ENCODE assay signal across 13 cellular contexts in genomic region chr3:128335621-128336296, GRCh38.
DNase-seq lines count a peak whose midpoint lies in the region; ATAC-seq, FAIRE-seq and TF ChIP-seq lines count a peak whose summit lies in the region.
"Had no signal": no experiment of that assay in that cellular context is flagged by ENCODE, and none has a peak within 500 bp of the region (broad histone marks: within the 10 kb centered on the region; RNA-seq: fewer than 3 reads in every experiment).

No MANE protein-coding gene starts in this region.

- peaks cover 10% of the 10 kb centered on the region for H3K4me1 Mint-ChIP-seq in central memory CD8-positive, alpha-beta T cell
- peaks cover 59% of the 10 kb centered on the region for H3K4me1 Mint-ChIP-seq in mesothelial cell of epicardium

- H3K9me3 Mint-ChIP-seq in central memory CD8-positive, alpha-beta T cell = no peaks in the 10 kb centered on the region
- H3K9me3 Mint-ChIP-seq in mesothelial cell of epicardium = no peaks in the 10 kb centered on the region

- peak overlapping the region; percentile 2; the same call in 1 of the 2 replicates for H3K4me3 ChIP-seq in LNCaP clone FGC (ENCODE audit: low read depth, low read length)

- peak overlapping the region; percentile 23 for H3K27ac Mint-ChIP-seq in central memory CD8-positive, alpha-beta T cell (ENCODE audit: low read depth)
- peak overlapping the region; percentile 89 for H3K27ac Mint-ChIP-seq in mesothelial cell of epicardium
- H3K27ac Mint-ChIP-seq: activated CD8-positive, alpha-beta T cell treated with anti-CD3 and anti-CD28 coated beads, Interleukin-2, amount 10 ng/mL, durations not matched to agents 7 days and 5 days had no signal

- no peak overlapping the region for H3K4me3 Mint-ChIP-seq in central memory CD8-positive, alpha-beta T cell
- H3K4me3 Mint-ChIP-seq in mesothelial cell of epicardium = no peak overlapping the region
- H3K4me3 Mint-ChIP-seq: activated CD8-positive, alpha-beta T cell treated with anti-CD3 and anti-CD28 coated beads, Interleukin-2, amount 10 ng/mL, durations not matched to agents 7 days and 5 days had no signal

- no peak for FAIRE-seq in RCC 7860 (lab: Jason Lieb, UNC)

- no peaks in the 10 kb centered on the region for H3K27me3 Mint-ChIP-seq in central memory CD8-positive, alpha-beta T cell
- H3K27me3 Mint-ChIP-seq in mesothelial cell of epicardium (ENCODE audit: low read depth) = no peaks in the 10 kb centered on the region

- TF ChIP-seq CTCF in LNCaP clone FGC (IDR thresholded peaks at IDR 0.05; ENCODE audit: control insufficient read depth, extremely low read depth, insufficient read depth) (no peak), mesothelial cell of epicardium (IDR thresholded peaks at IDR 0.05; ENCODE audit: unreplicated experiment) (no peak)

- peaks cover 10% of the 10 kb centered on the region for H3K36me3 Mint-ChIP-seq in central memory CD8-positive, alpha-beta T cell (ENCODE audit: insufficient read depth)
- peaks cover 2% of the 10 kb centered on the region for H3K36me3 Mint-ChIP-seq in mesothelial cell of epicardium

- DNase-seq in Ammon's horn (ENCODE audit: low spot score) = peak; percentile 32
- DNase-seq in LNCaP clone FGC (ENCODE audit: low read depth) = peak; percentile 96
- DNase-seq in central memory CD8-positive, alpha-beta T cell (ENCODE audit: low spot score in 2 of 2) = no peak
- DNase-seq in mesothelial cell of epicardium (ENCODE audit: low spot score in 2 of 2, unreplicated experiment in 2 of 2) = no peak
- DNase-seq in SHP77 (lab: John Stamatoyannopoulos, UW) = no peak
- no peak for DNase-seq in RCC 7860 (ENCODE audit: low spot score)
- no peak for DNase-seq in NCI-H2227 treated with DMSO at 0.1 percent for 48 hours (lab: John Stamatoyannopoulos, UW)
- DNase-seq: activated CD8-positive, alpha-beta T cell treated with anti-CD3 and anti-CD28 coated beads, Interleukin-2, amount 10 ng/mL, durations not matched to agents 7 days and 5 days; COR-L47; GF-D8; NCI-H1048; stimulated activated CD4-positive, alpha-beta T cell treated with anti-CD3 and anti-CD28 coated beads, Interleukin-15, amount 100 ng/mL, for 24 hours had no signal

- no peak for ATAC-seq in central memory CD8-positive, alpha-beta T cell (replicated peaks; ENCODE audit: extremely low read depth, poor library complexity, severe bottlenecking)
- ATAC-seq in HG02588 (IDR thresholded peaks at IDR 0.05; ENCODE audit: unreplicated experiment) = no peak
- ATAC-seq: activated CD8-positive, alpha-beta T cell treated with anti-CD3 and anti-CD28 coated beads, Interleukin-2, amount 10 ng/mL, durations not matched to agents 7 days and 5 days had no signal

Comparison
In these comparisons a context has a peak if more than half of its experiments do, and no peak if none do; other contexts are left out.
1. DNase-seq: peak in Ammon's horn (single experiment) and LNCaP clone FGC (single experiment); none in central memory CD8-positive, alpha-beta T cell (0 of 2), mesothelial cell of epicardium (0 of 2), SHP77 (0 of 2), RCC 7860 (single experiment) and NCI-H2227 treated with DMSO at 0.1 percent for 48 hours (single experiment).